10 cellular contexts compared by ENCODE assay signal in the genomic region with DNA sequence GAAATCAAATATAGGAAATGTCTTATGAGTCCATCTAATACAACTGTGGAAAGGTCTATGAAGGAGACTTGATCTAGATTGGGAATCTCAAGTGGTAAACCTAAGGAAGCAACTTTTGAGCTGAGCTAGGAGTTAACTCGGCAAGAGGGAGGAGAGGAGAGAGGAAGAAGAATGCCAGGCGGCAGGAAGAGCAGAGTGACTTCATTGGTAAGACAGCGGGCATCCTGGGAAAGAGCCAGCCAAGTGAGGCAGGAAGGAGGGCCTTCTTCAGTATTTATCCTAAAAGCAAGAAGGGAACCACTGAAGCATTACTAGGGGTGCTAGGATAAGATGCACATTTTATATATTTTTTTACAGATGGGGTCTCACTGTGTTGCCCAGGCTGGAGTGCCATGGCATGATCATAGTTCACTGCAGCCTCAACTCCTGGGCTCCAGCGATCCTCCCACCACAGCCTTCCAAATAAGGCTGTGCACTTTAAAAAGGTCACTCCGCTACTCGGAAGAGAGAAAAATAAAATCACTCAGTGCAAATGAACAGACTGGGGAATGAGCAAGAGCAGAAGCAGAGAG. TPM values are rescaled to one million over a fixed set of nuclear protein-coding genes. Genes with fewer than 3 reads are reported as not detected.
A peak's percentile ranks its signal among the peaks of the same experiment; 100 is the strongest.
DNase-seq lines count a peak whose midpoint lies in the region; TF ChIP-seq lines count a peak whose summit lies in the region.
"Had no signal": no experiment of that assay in that cellular context is flagged by ENCODE, and none has a peak within 500 bp of the region (broad histone marks: within the 10 kb centered on the region; RNA-seq: fewer than 3 reads in every experiment).

No MANE protein-coding gene starts in this region.

- H3K4me3 ChIP-seq in A673 (ENCODE audit: low read depth, low read length, poor library complexity, severe bottlenecking) (peak overlapping the region; percentile 90), ascending aorta (peak overlapping the region; percentile 96 to 97), mucosa of stomach (ENCODE audit: low read length) (no peak overlapping the region)

- H3K79me1 ChIP-seq in H9 (ENCODE audit: insufficient read depth, low read depth, low read length, poor library complexity, severe bottlenecking) = no peaks in the 10 kb centered on the region

- H4K20me1 ChIP-seq in H9 (ENCODE audit: control insufficient read depth, insufficient read depth, insufficient read length) = no peaks in the 10 kb centered on the region

- H3K27me3 Mint-ChIP-seq in H9 (ENCODE audit: low read depth) = peaks cover 18% of the 10 kb centered on the region

- peaks cover 8 to 12% of the 10 kb centered on the region in 2 experiments for H3K4me1 Mint-ChIP-seq in H9

- peaks cover 6% of the 10 kb centered on the region for H3K23me2 ChIP-seq in H9 (ENCODE audit: insufficient read length, low read depth, low read length, poor library complexity, severe bottlenecking)

- H4K5ac ChIP-seq in H9 (ENCODE audit: insufficient read length, low read depth, low read length) = no peak overlapping the region

- H3K23ac ChIP-seq in H9 (ENCODE audit: insufficient read length, low read depth, low read length) = no peak overlapping the region

- H3K4me2 ChIP-seq in H9 (ENCODE audit: insufficient read depth, insufficient read length, low read length) = no peak overlapping the region

- no peak overlapping the region for H3K9ac ChIP-seq in H9 (ENCODE audit: extremely low read depth, insufficient read length, low read length)
- peak overlapping the region; percentile 91 for H3K9ac ChIP-seq in mucosa of stomach (ENCODE audit: low read length)

- no peak overlapping the region for H2BK120ac ChIP-seq in H9 (ENCODE audit: low read depth, low read length, poor library complexity, severe bottlenecking)

- no peak overlapping the region for H3K14ac ChIP-seq in H9 (ENCODE audit: insufficient read depth, low read length)

- H3K4ac ChIP-seq in H9 (ENCODE audit: low read depth, low read length) = no peak overlapping the region

- DNase-seq in A673 (ENCODE audit: low spot score) (no peak), H9 (no peak), ascending aorta (ENCODE audit: low spot score in 2 of 2) (no peak), OCI-M1 (lab: John Stamatoyannopoulos, UW) (no peak), globus pallidus (ENCODE audit: low spot score) (no peak), NCI-H524 (lab: John Stamatoyannopoulos, UW) (no peak)
- no peak for DNase-seq in stimulated activated CD4-positive, alpha-beta T cell treated with anti-CD3 and anti-CD28 coated beads, Interleukin-4, amount 100 ng/mL, for 1 hour
- DNase-seq: stimulated activated CD4-positive, alpha-beta T cell treated with anti-CD3 and anti-CD28 coated beads, Interleukin-12 subunit alpha, Interleukin-12 subunit beta, amount 100 ng/mL, for 4 hours; SW 1271 had no signal

- H4K8ac ChIP-seq in H9 (replicated peaks; ENCODE audit: insufficient read length, low read depth, low read length) = no peak overlapping the region

- no peak overlapping the region for H4K91ac ChIP-seq in H9 (ENCODE audit: insufficient read length, low read depth, low read length)

- no peak overlapping the region for H2BK15ac ChIP-seq in H9 (ENCODE audit: low read depth, low read length)

- no peak for TF ChIP-seq CTCF in A673 (conservative IDR thresholded peaks at IDR 0.05; ENCODE audit: low read depth, low read length)
- no peak for TF ChIP-seq CTCF in H9 (conservative IDR thresholded peaks at IDR 0.05)
- no peak for TF ChIP-seq CTCF in ascending aorta (IDR thresholded peaks at IDR 0.05)

- H3K27ac ChIP-seq in A673 (ENCODE audit: low read depth, low read length, poor library complexity, severe bottlenecking) (no peak overlapping the region), H9 (ENCODE audit: insufficient read length, low read depth, low read length) (no peak overlapping the region), ascending aorta (peak overlapping the region; percentile 75 to 100)

- peaks cover 5% of the 10 kb centered on the region; the same call in 1 of the 2 replicates for H3K79me2 ChIP-seq in H9 (ENCODE audit: insufficient read depth, low read length)

- H2BK5ac ChIP-seq in H9 (ENCODE audit: insufficient read length, low read length) = no peak overlapping the region

- peak overlapping the region; percentile 83 to 87 for H3K4me3 Mint-ChIP-seq in H9

- peaks cover 8 to 29% (median 15%) of the 10 kb centered on the region in 3 experiments; a peak in 6 of 7 replicates for H3K36me3 Mint-ChIP-seq in H9 (ENCODE audit: insufficient read depth in 1 of 3, low read depth in 3 of 3)

- intact Hi-C loops in A673 (cut with micrococcal nuclease; ENCODE audit: unreplicated experiment) (no loop called here), ascending aorta (cut with DNase I) (no loop called here)

- BruUV-seq in A673 (replicated peaks; lab: Mats Ljungman, UMichigan) = no TSS peak

- H3K18ac ChIP-seq in H9 (ENCODE audit: insufficient read length, low read depth, low read length) = no peak overlapping the region

- H2AFZ ChIP-seq in H9 (ENCODE audit: low read length) = no peak overlapping the region

- H3K9me3 Mint-ChIP-seq in H9 = peaks cover 3 to 4% of the 10 kb centered on the region in 2 experiments; a peak in 3 of 5 replicates

- H3K9me3 ChIP-seq in A673 (ENCODE audit: low read depth, low read length, poor library complexity, severe bottlenecking) = no peaks in the 10 kb centered on the region
- no peaks in the 10 kb centered on the region for H3K9me3 ChIP-seq in H9 (ENCODE audit: control insufficient read depth, low read depth, low read length)
- no peaks in the 10 kb centered on the region for H3K9me3 ChIP-seq in ascending aorta
- no peaks in the 10 kb centered on the region for H3K9me3 ChIP-seq in mucosa of stomach (ENCODE audit: control insufficient read depth, low read length)

- CTCF ChIA-PET in A673 (lab: Charles Lee) = no interaction called here

- no peak overlapping the region for H3K27ac Mint-ChIP-seq in H9

- H3K27me3 ChIP-seq in A673 (replicated peaks; ENCODE audit: insufficient read depth, low read depth, low read length, poor library complexity) = no peaks in the 10 kb centered on the region
- H3K27me3 ChIP-seq in H9 (ENCODE audit: insufficient read depth, low read length) = 0 out of 2 replicates have a peak, but pooled peaks cover 3% of the 10 kb centered on the region
- no peaks in the 10 kb centered on the region for H3K27me3 ChIP-seq in ascending aorta
- H3K27me3 ChIP-seq in mucosa of stomach (ENCODE audit: control insufficient read depth, insufficient read depth, low read length) = no peaks in the 10 kb centered on the region

- peaks cover 21% of the 10 kb centered on the region for H3K36me3 ChIP-seq in A673 (ENCODE audit: insufficient read depth, low read length, poor library complexity, severe bottlenecking)
- H3K36me3 ChIP-seq in ascending aorta = peaks cover 12 to 34% of the 10 kb centered on the region in 2 donors
- H3K36me3 ChIP-seq in mucosa of stomach (ENCODE audit: control insufficient read depth, insufficient read depth, low read length) = peaks cover 4% of the 10 kb centered on the region

- H2BK20ac ChIP-seq in H9 (ENCODE audit: low read depth, low read length, poor library complexity, severe bottlenecking) = no peak overlapping the region

- H2BK12ac ChIP-seq in H9 (ENCODE audit: insufficient read length, low read depth, low read length) = no peak overlapping the region

- no CpG with 5 or more reads among the region's 6 CpGs for WGBS in H9 (ENCODE audit: extremely low coverage, insufficient read length, low lambda C conversion rate)

- H2AK5ac ChIP-seq in H9 (ENCODE audit: insufficient read length, low read length) = no peak overlapping the region

- H3K4me1 ChIP-seq in A673 (ENCODE audit: insufficient read depth, low read length, poor library complexity, severe bottlenecking) (peaks cover 11% of the 10 kb centered on the region), H9 (ENCODE audit: insufficient read depth, low read length) (no peaks in the 10 kb centered on the region), ascending aorta (peaks cover 3 to 10% of the 10 kb centered on the region in 2 donors), mucosa of stomach (ENCODE audit: control insufficient read depth, insufficient read depth, low read length) (peaks cover 5% of the 10 kb centered on the region)

- POLR2A ChIA-PET in A673 (lab: Charles Lee; ENCODE audit: low non-redundant PET) = no interaction called here

- no peak overlapping the region for H3K56ac ChIP-seq in H9 (ENCODE audit: insufficient read length, low read depth, low read length)

- H3T11ph ChIP-seq in H9 (ENCODE audit: low read length) = no peak overlapping the region

RNA-seq across cellular contexts. Expression of a gene that starts 2.0 kb away (rescaled TPM):
- total RNA-seq in A673 (2021) = 53.0 and 56.3 TPM in 2 replicates
- total RNA-seq in H9 (2021) = 46.4 and 48.9 TPM in 2 replicates
- 130 TPM for total RNA-seq in ascending aorta

RNA-seq across cellular contexts. Expression of a gene that starts 22.9 kb away (rescaled TPM):
- 48.9 and 51.9 TPM in 2 replicates for total RNA-seq in A673 (2021)
- 24.9 and 26.7 TPM in 2 replicates for total RNA-seq in H9 (2021)
- 52.9 TPM for total RNA-seq in ascending aorta

RNA-seq across cellular contexts. Expression of a gene that starts 33.4 kb away (rescaled TPM):
- total RNA-seq in A673 (2021) (122 and 127 TPM in 2 replicates), H9 (2021) (95.7 and 96.4 TPM in 2 replicates), ascending aorta (28.1 TPM)

Comparison
In these comparisons a context has a peak if more than half of its experiments do, and no peak if none do; other contexts are left out.
1. H3K27ac ChIP-seq: peak in ascending aorta (2 of 2); none in A673 (single experiment) and H9 (single experiment).